In the genomic region with DNA sequence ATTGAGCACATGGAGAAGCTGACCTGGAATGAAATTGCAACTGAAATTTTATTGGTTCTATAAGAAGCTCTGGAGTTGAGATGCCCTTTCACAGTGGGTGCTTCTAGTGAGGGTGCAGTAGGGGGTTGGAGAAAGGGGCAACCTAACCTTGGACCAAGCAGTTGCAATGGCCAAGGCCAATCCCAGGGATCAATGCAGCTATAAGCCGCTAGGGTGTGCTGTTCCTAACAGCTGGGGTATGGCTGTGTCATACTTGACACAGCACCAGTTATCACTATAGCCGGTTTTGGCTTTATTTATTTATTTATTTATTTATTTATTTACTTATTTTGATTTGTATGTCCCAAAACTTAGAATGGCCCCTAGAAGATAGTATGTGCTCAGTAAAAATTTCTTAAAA, we compare ENCODE assay signal across 9 cellular contexts.
DNase-seq lines count a peak whose midpoint lies in the region; ATAC-seq and TF ChIP-seq lines count a peak whose summit lies in the region.
"Had no signal": no experiment of that assay in that cellular context is flagged by ENCODE, and none has a peak within 500 bp of the region (broad histone marks: within the 10 kb centered on the region; RNA-seq: fewer than 3 reads in every experiment).

No MANE protein-coding gene starts in this region.

- H3K36me3 ChIP-seq in mammary epithelial cell (ENCODE audit: insufficient read depth, low read length), result no peaks in the 10 kb centered on the region

- POLR2A ChIA-PET in AG04449 (lab: Yijun Ruan, JAX), result no interaction called here

- dilution Hi-C loops in mammary epithelial cell (cut with HindIII; ENCODE audit: low sequenced_read_pairs), result no loop called here

- no peaks in the 10 kb centered on the region for H4K20me1 ChIP-seq in mammary epithelial cell (ENCODE audit: insufficient read depth, low read length)

- ATAC-seq in GM18909 (IDR thresholded peaks at IDR 0.05; ENCODE audit: poor library complexity, unreplicated experiment) (peak; percentile 82), HG03378 (IDR thresholded peaks at IDR 0.05; ENCODE audit: unreplicated experiment) (peak; percentile 68)

- no peaks in the 10 kb centered on the region for H3K27me3 ChIP-seq in mammary epithelial cell (ENCODE audit: insufficient read depth, low read length)

- 12% methylated on average over 2 of the region's 2 CpGs for whole genome bisulfite sequencing in mammary epithelial cell (ENCODE audit: low coverage, missing lambda C conversion rate)

- in situ Hi-C loops in mammary epithelial cell (cut with MboI; ENCODE audit: low sequenced_read_pairs in 2 of 2), result no loop called here

- no peak overlapping the region for H3K27ac ChIP-seq in mammary epithelial cell (ENCODE audit: insufficient read depth, low read depth, low read length)

- H3K9ac ChIP-seq in mammary epithelial cell (ENCODE audit: insufficient read depth, low read length), result no peak overlapping the region

- H3K9me3 ChIP-seq in mammary epithelial cell (replicated peaks; ENCODE audit: insufficient read depth, low read length), result no peaks in the 10 kb centered on the region

- H3K4me2 ChIP-seq in mammary epithelial cell (ENCODE audit: insufficient read depth, low read depth, low read length), result no peak overlapping the region

- H3K79me2 ChIP-seq in mammary epithelial cell (ENCODE audit: insufficient read depth, low read length), result no peaks in the 10 kb centered on the region

- intact Hi-C loops in mammary epithelial cell (cut with micrococcal nuclease) (no loop called here), head of caudate nucleus (cut with DNase I) (loop anchor here (10.0 kb wide), 1 partner anchor 181 kb away; no protein-coding TSS in a partner anchor)

- H3K4me3 ChIP-seq in AG04449 (ENCODE audit: low read depth, low read length) (no peak overlapping the region), mammary epithelial cell (replicated peaks in 1 of 3; ENCODE audit: insufficient read depth in 1 of 3, low read depth in 2 of 3, low read length in 3 of 3) (no peak overlapping the region)

- BruUV-seq in mammary epithelial cell (replicated peaks; lab: Mats Ljungman, UMichigan), result no TSS peak

- no peaks in the 10 kb centered on the region for H3K4me1 ChIP-seq in mammary epithelial cell (ENCODE audit: insufficient read depth, low read length)

- CTCF ChIA-PET in AG04449 (lab: Yijun Ruan, JAX), result interaction anchor here (1.1 to 2.0 kb wide), 2 partner anchors 12 to 20 kb away, joined by 4 to 6 read pairs; no protein-coding TSS in a partner anchor
- CTCF ChIA-PET in mammary epithelial cell (lab: Charles Lee; ENCODE audit: low non-redundant PET), result interaction anchor here (0.7 kb wide), 1 partner anchor 1301 kb away, joined by 3 read pairs; no protein-coding TSS in a partner anchor

- no peak overlapping the region for H2AFZ ChIP-seq in mammary epithelial cell (ENCODE audit: low read depth, low read length)

- DNase-seq in AG04449 (ENCODE audit: low read depth, low spot score) (no peak), mammary epithelial cell (peak; percentile 17), glomerular visceral epithelial cell (ENCODE audit: extremely low spot score) (no peak), LoVo (ENCODE audit: low spot score) (no peak), head of caudate nucleus (no peak)
- no peak for DNase-seq in activated CD4-positive, alpha-beta T cell treated with anti-CD3 and anti-CD28 coated beads for 4 hours
- DNase-seq: activated naive CD8-positive, alpha-beta T cell treated with anti-CD3 and anti-CD28 coated beads, Interleukin-2, amount 10 ng/mL, durations not matched to agents 7 days and 5 days had no signal

- TF ChIP-seq CTCF in AG04449 (IDR thresholded peaks at IDR 0.05; ENCODE audit: insufficient read depth, low read length, missing control alignments) (peak; percentile 49), mammary epithelial cell (conservative IDR thresholded peaks at IDR 0.05 in 1 of 2, IDR thresholded peaks at IDR 0.05 in 1 of 2; ENCODE audit: extremely low read depth in 1 of 2, insufficient read depth in 1 of 2, low read depth in 1 of 2, low read length in 2 of 2) (peak; percentile 62 to 66)
